ENCODE assay signal across 14 cellular contexts in the genomic region with DNA sequence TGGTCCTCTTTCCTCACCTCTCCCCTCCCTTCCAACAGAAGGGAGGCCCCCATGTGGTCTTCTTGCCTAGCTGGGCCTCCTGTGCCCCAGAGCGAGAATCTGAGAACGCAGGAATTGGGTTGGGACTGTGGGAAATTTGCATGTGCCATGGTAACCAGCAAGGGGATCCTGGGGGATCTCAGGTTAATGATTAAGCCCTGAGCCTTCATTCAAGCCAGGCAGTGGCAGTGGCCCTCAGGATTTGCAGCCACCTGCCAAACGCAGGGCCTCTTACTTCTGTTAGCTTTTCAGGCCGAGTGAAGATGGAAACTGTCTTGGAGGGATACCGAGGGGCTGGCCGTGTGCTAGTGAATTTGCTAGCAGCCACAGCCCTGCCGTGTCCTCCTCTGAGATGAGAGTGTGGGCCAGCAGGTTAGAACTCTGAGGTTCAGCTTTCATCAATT. TPM values are rescaled to one million over a fixed set of nuclear protein-coding genes. Genes with fewer than 3 reads are reported as not detected.
DNase-seq lines count a peak whose midpoint lies in the region; ATAC-seq and TF ChIP-seq lines count a peak whose summit lies in the region.
"Had no signal": no experiment of that assay in that cellular context is flagged by ENCODE, and none has a peak within 500 bp of the region (broad histone marks: within the 10 kb centered on the region; RNA-seq: fewer than 3 reads in every experiment).

No MANE protein-coding gene starts in this region.

- TF ChIP-seq CTCF in prostate gland (IDR thresholded peaks at IDR 0.05) (no peak), right atrium auricular region (IDR thresholded peaks at IDR 0.05) (no peak)

- no peaks in the 10 kb centered on the region for H3K27me3 ChIP-seq in prostate gland (replicated peaks; ENCODE audit: insufficient read depth)
- H3K27me3 ChIP-seq in right atrium auricular region, result no peaks in the 10 kb centered on the region
- H3K27me3 ChIP-seq: transverse colon had no signal

- no peaks in the 10 kb centered on the region for H3K9me3 ChIP-seq in prostate gland
- H3K9me3 ChIP-seq in right atrium auricular region, result no peaks in the 10 kb centered on the region
- H3K9me3 ChIP-seq: transverse colon had no signal

- WGBS in prostate gland, result 56% methylated on average over 7 of the region's 7 CpGs

- H3K4me1 ChIP-seq in prostate gland (replicated peaks) (peaks cover 4% of the 10 kb centered on the region), right atrium auricular region (peaks cover 0 to 31% of the 10 kb centered on the region in 2 donors)

- DNase-seq in prostate gland (ENCODE audit: low spot score) (peak; percentile 23), right atrium auricular region (ENCODE audit: low spot score) (no peak), NCI-H1092 (lab: John Stamatoyannopoulos, UW) (no peak)
- DNase-seq in natural killer cell treated with Interleukin-12 subunit alpha and Interleukin-12 subunit beta and Interleukin-15 and Interleukin-18, amount 100 ng/mL, for 72 hours (ENCODE audit: low spot score), result no peak
- DNase-seq: activated CD4-positive, CD25-positive, alpha-beta regulatory T cell; IMR-90; left ventricle myocardium superior; NK-92 treated with Interleukin-12 subunit alpha and Interleukin-12 subunit beta, amount 100 ng/mL, for 24 hours; transverse colon had no signal

- no peaks in the 10 kb centered on the region for H3K36me3 ChIP-seq in prostate gland
- H3K36me3 ChIP-seq in right atrium auricular region, result no peaks in the 10 kb centered on the region
- H3K36me3 ChIP-seq: transverse colon had no signal

- H3K27me3 Mint-ChIP-seq in dendritic cell treated with granulocyte-macrophage colony-stimulating factor and Interleukin-4, amounts not matched to agents 40 ng/mL and 50 ng/mL, for 4 days, result no peaks in the 10 kb centered on the region
- no peaks in the 10 kb centered on the region for H3K27me3 Mint-ChIP-seq in natural killer cell treated with Interleukin-12 subunit alpha and Interleukin-12 subunit beta and Interleukin-15 and Interleukin-18, amount 100 ng/mL, for 72 hours
- H3K27me3 Mint-ChIP-seq: activated naive CD8-positive, alpha-beta T cell had no signal

- H3K27ac ChIP-seq in prostate gland (peak overlapping the region; percentile 37 to 72), right atrium auricular region (no peak overlapping the region)
- H3K27ac ChIP-seq: transverse colon had no signal

- intact Hi-C loops in dendritic cell treated with granulocyte-macrophage colony-stimulating factor and Interleukin-4, amounts not matched to agents 40 ng/mL and 50 ng/mL, for 4 days (cut with micrococcal nuclease), result no loop called here
- intact Hi-C loops in prostate gland (cut with DNase I), result loop anchor here (10.0 kb wide), 1 partner anchor 142 kb away; no protein-coding TSS in a partner anchor

- H3K4me3 Mint-ChIP-seq in dendritic cell treated with granulocyte-macrophage colony-stimulating factor and Interleukin-4, amounts not matched to agents 40 ng/mL and 50 ng/mL, for 4 days, result no peak overlapping the region
- no peak overlapping the region for H3K4me3 Mint-ChIP-seq in natural killer cell treated with Interleukin-12 subunit alpha and Interleukin-12 subunit beta and Interleukin-15 and Interleukin-18, amount 100 ng/mL, for 72 hours
- H3K4me3 Mint-ChIP-seq: activated naive CD8-positive, alpha-beta T cell had no signal

- peak; percentile 43 for ATAC-seq in HG02763 (IDR thresholded peaks at IDR 0.05; ENCODE audit: unreplicated experiment)
- no peak for ATAC-seq in HG03442 (IDR thresholded peaks at IDR 0.05; ENCODE audit: unreplicated experiment)
- no peak for ATAC-seq in natural killer cell treated with Interleukin-12 subunit alpha and Interleukin-12 subunit beta and Interleukin-15 and Interleukin-18, amount 100 ng/mL, for 72 hours
- ATAC-seq: left ventricle myocardium superior had no signal

- peak overlapping the region; percentile 84 for H3K27ac Mint-ChIP-seq in dendritic cell treated with granulocyte-macrophage colony-stimulating factor and Interleukin-4, amounts not matched to agents 40 ng/mL and 50 ng/mL, for 4 days
- H3K27ac Mint-ChIP-seq in natural killer cell treated with Interleukin-12 subunit alpha and Interleukin-12 subunit beta and Interleukin-15 and Interleukin-18, amount 100 ng/mL, for 72 hours, result peak overlapping the region in 1 of 2 donors; percentile 59
- H3K27ac Mint-ChIP-seq: activated naive CD8-positive, alpha-beta T cell had no signal

- TF ChIP-seq POLR2A in GM18526 (IDR thresholded peaks at IDR 0.05; ENCODE audit: extremely low read depth, insufficient read length), result peak; percentile 39
- no peak for TF ChIP-seq POLR2A in prostate gland (IDR thresholded peaks at IDR 0.05)

- no peaks in the 10 kb centered on the region for H3K36me3 Mint-ChIP-seq in dendritic cell treated with granulocyte-macrophage colony-stimulating factor and Interleukin-4, amounts not matched to agents 40 ng/mL and 50 ng/mL, for 4 days (ENCODE audit: low read depth)
- peaks cover 9% of the 10 kb centered on the region for H3K36me3 Mint-ChIP-seq in natural killer cell treated with Interleukin-12 subunit alpha and Interleukin-12 subunit beta and Interleukin-15 and Interleukin-18, amount 100 ng/mL, for 72 hours

- no peak overlapping the region for H3K4me3 ChIP-seq in prostate gland
- H3K4me3 ChIP-seq in right atrium auricular region, result no peak overlapping the region
- H3K4me3 ChIP-seq: transverse colon had no signal

- no peaks in the 10 kb centered on the region for H3K9me3 Mint-ChIP-seq in dendritic cell treated with granulocyte-macrophage colony-stimulating factor and Interleukin-4, amounts not matched to agents 40 ng/mL and 50 ng/mL, for 4 days
- no peaks in the 10 kb centered on the region for H3K9me3 Mint-ChIP-seq in natural killer cell treated with Interleukin-12 subunit alpha and Interleukin-12 subunit beta and Interleukin-15 and Interleukin-18, amount 100 ng/mL, for 72 hours

- H3K4me1 Mint-ChIP-seq in dendritic cell treated with granulocyte-macrophage colony-stimulating factor and Interleukin-4, amounts not matched to agents 40 ng/mL and 50 ng/mL, for 4 days (ENCODE audit: low read depth), result peaks cover 49% of the 10 kb centered on the region
- peaks cover 26 to 28% of the 10 kb centered on the region in 2 donors for H3K4me1 Mint-ChIP-seq in natural killer cell treated with Interleukin-12 subunit alpha and Interleukin-12 subunit beta and Interleukin-15 and Interleukin-18, amount 100 ng/mL, for 72 hours (ENCODE audit: low read depth in 2 of 2)

RNA-seq across cellular contexts. Expression of a gene that starts 40.3 kb away (rescaled TPM):
- total RNA-seq in prostate gland (10 to 100 TPM; 11.5 to 23.7 TPM), right atrium auricular region (10 to 100 TPM in 1 of 2 donors, 1 to 10 TPM in 1; 7.9 to 10.2 TPM)
- total RNA-seq in natural killer cell treated with Interleukin-12 subunit alpha and Interleukin-12 subunit beta and Interleukin-15 and Interleukin-18, amount 100 ng/mL, for 72 hours, result 100 to 1,000 TPM; 122 to 236 TPM

Comparison
In these comparisons a context has a peak if more than half of its experiments do, and no peak if none do; other contexts are left out.
1. H3K27ac ChIP-seq: peak in prostate gland (2 of 2); none in right atrium auricular region (0 of 2).
2. RNA of a gene that starts 40.3 kb away (total RNA-seq): 122 to 236 TPM in natural killer cell treated with Interleukin-12 subunit alpha and Interleukin-12 subunit beta and Interleukin-15 and Interleukin-18, amount 100 ng/mL, for 72 hours; 11.5 to 23.7 TPM in prostate gland and 7.9 to 10.2 TPM in right atrium auricular region; every median in the first group is over 4 times any median in the second.